ENCODE assay signal across 14 cellular contexts in the genomic region with DNA sequence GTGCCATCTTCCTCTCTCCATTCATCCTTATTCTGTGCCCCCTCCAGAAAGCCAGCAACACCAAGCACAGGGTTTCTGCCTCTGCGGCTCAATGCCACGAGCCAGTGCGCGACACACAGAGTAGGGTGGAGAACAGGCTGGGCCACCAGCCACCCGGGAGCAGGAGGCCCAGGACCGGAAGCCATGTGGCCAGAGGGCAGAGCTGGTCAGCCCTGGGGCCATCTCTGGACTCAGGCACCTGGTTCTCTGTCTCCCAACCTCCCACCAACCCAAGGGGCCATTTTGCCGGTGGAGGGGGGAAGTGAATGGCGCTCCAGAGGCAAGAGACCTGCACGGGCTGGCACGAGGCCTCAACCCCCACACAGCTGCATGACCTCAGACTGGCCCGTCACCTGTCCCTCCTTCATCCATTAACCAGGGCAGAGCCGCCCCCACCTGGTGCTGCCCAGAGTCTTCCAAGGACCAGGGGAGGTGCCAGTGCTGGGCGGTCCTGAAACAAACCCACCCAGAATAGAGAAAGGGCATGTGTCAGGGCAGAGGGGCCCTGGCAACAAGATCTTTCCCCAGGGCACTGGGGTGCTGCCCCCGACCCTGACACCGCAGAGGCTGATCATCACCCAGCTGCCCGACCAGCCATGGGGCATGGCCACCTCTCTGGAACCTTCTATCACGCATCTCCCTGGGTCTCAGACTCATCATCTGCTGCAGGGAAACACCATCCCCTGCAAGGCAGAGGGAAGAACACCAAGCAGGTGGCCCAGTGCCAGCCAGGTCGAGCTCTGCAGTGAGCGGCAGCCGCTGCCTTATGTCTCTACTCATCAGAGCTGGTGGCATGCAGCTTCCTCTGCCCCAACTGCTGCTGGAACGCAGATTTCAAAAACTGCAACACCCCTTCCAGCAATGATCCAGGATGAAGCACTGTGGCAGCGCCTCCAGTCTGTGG. TPM values are rescaled to one million over a fixed set of nuclear protein-coding genes. Genes with fewer than 3 reads are reported as not detected.
A peak's percentile ranks its signal among the peaks of the same experiment; 100 is the strongest.
DNase-seq lines count a peak whose midpoint lies in the region; ATAC-seq, FAIRE-seq and TF ChIP-seq lines count a peak whose summit lies in the region.
"Had no signal": no experiment of that assay in that cellular context is flagged by ENCODE, and none has a peak within 500 bp of the region (broad histone marks: within the 10 kb centered on the region; RNA-seq: fewer than 3 reads in every experiment).

No MANE protein-coding gene starts in this region.

- H3K18ac ChIP-seq in trophoblast cell (ENCODE audit: low read length): no peak overlapping the region

- no CpG with 5 or more reads among the region's 22 CpGs for WGBS in trophoblast cell (ENCODE audit: extremely low coverage, insufficient coverage, insufficient read length)

- H3K9ac ChIP-seq in trophoblast cell (ENCODE audit: low read length) (no peak overlapping the region), colonic mucosa (ENCODE audit: low read depth in 2 of 2, low read length in 2 of 2) (no peak overlapping the region)

- no peak overlapping the region for H2BK5ac ChIP-seq in trophoblast cell (ENCODE audit: low read depth, low read length, poor library complexity)

- intact Hi-C loops in colonic mucosa (cut with DNase I): no loop called here

- H2AFZ ChIP-seq in trophoblast cell (ENCODE audit: insufficient read depth, low read length, poor library complexity): no peak overlapping the region

- ATAC-seq in GM19324 (IDR thresholded peaks at IDR 0.05; ENCODE audit: low FRiP score, unreplicated experiment) (peak; percentile 7), HG03175 (IDR thresholded peaks at IDR 0.05; ENCODE audit: unreplicated experiment) (no peak)

- H3K9me3 Mint-ChIP-seq in T-helper 2 cell treated with Interferon-gamma antibody and Interleukin-4, amounts not matched to agents 5 μg/mL and 100 μg/mL, for 36 hours: no peaks in the 10 kb centered on the region
- H3K9me3 Mint-ChIP-seq: activated naive CD4-positive, alpha-beta T cell treated with anti-CD3 and anti-CD28 coated beads, Interleukin-2, amount 10 ng/mL, durations not matched to agents 7 days and 5 days had no signal

- H3K4me1 Mint-ChIP-seq in T-helper 2 cell treated with Interferon-gamma antibody and Interleukin-4, amounts not matched to agents 5 μg/mL and 100 μg/mL, for 36 hours (ENCODE audit: low read depth): no peaks in the 10 kb centered on the region
- H3K4me1 Mint-ChIP-seq: activated naive CD4-positive, alpha-beta T cell treated with anti-CD3 and anti-CD28 coated beads, Interleukin-2, amount 10 ng/mL, durations not matched to agents 7 days and 5 days had no signal

- H3K9me3 ChIP-seq in trophoblast cell (ENCODE audit: insufficient read depth, low read depth, low read length) (no peaks in the 10 kb centered on the region), colonic mucosa (no peaks in the 10 kb centered on the region)
- H3K9me3 ChIP-seq: HAP-1 had no signal

- no peak overlapping the region for H2AK5ac ChIP-seq in trophoblast cell (ENCODE audit: low read length)

- FAIRE-seq in HTR-8/SVneo (lab: Jason Lieb, UNC): no peak
- FAIRE-seq: keratinocyte had no signal

- no peaks in the 10 kb centered on the region for H3K27me3 Mint-ChIP-seq in T-helper 2 cell treated with Interferon-gamma antibody and Interleukin-4, amounts not matched to agents 5 μg/mL and 100 μg/mL, for 36 hours (ENCODE audit: low read depth)

- H3K36me3 ChIP-seq in trophoblast cell (ENCODE audit: control insufficient read depth in 1 of 2, insufficient read depth in 2 of 2, low read length in 2 of 2) (peaks cover 32 to 33% of the 10 kb centered on the region in 2 experiments), colonic mucosa (no peaks in the 10 kb centered on the region)
- H3K36me3 ChIP-seq: HAP-1 had no signal

- no peak overlapping the region for H3K14ac ChIP-seq in trophoblast cell (ENCODE audit: low read length)

- H3K27ac ChIP-seq in trophoblast cell (ENCODE audit: low read depth, low read length): no peak overlapping the region
- no peak overlapping the region for H3K27ac ChIP-seq in colonic mucosa

- peak overlapping the region; percentile 93 for H3K4ac ChIP-seq in trophoblast cell (ENCODE audit: low read depth, low read length)

- H3K4me1 ChIP-seq in trophoblast cell (ENCODE audit: control insufficient read depth in 1 of 2, insufficient read depth in 2 of 2, low read length in 2 of 2) (peaks cover 44 to 46% of the 10 kb centered on the region in 2 experiments), colonic mucosa (no peaks in the 10 kb centered on the region)
- H3K4me1 ChIP-seq: HAP-1 had no signal

- no peak overlapping the region for H2BK12ac ChIP-seq in trophoblast cell (ENCODE audit: low read length)

- H3K79me2 ChIP-seq in trophoblast cell (ENCODE audit: control insufficient read depth, insufficient read depth, low read length, poor library complexity): peaks cover 72% of the 10 kb centered on the region

- H3K4me3 ChIP-seq in epithelial cell of proximal tubule (ENCODE audit: low read depth, low read length) (peak overlapping the region; percentile 23), trophoblast cell (ENCODE audit: low read depth, low read length) (no peak overlapping the region), colonic mucosa (no peak overlapping the region)
- H3K4me3 ChIP-seq: HAP-1 had no signal

- TF ChIP-seq CTCF in epithelial cell of proximal tubule (conservative IDR thresholded peaks at IDR 0.05; ENCODE audit: low read depth, low read length) (no peak), colonic mucosa (IDR thresholded peaks at IDR 0.05) (no peak)

- no peak overlapping the region for H4K8ac ChIP-seq in trophoblast cell (ENCODE audit: low read depth, low read length)

- no peak overlapping the region for H3K23ac ChIP-seq in trophoblast cell (ENCODE audit: low read length)

- DNase-seq in NCI-H2171 (lab: John Stamatoyannopoulos, UW) (peak; percentile 85), epithelial cell of proximal tubule (ENCODE audit: low read depth) (no peak), trophoblast cell (peak in 1 of 2 donors; percentile 50), colonic mucosa (no peak), HTR-8/SVneo (ENCODE audit: insufficient read length, low spot score) (no peak)
- no peak for DNase-seq in T-helper 2 cell treated with Interferon-gamma antibody and Interleukin-4, amounts not matched to agents 5 μg/mL and 100 μg/mL, for 36 hours (ENCODE audit: low spot score)
- DNase-seq: activated CD4-positive, alpha-beta T cell treated with anti-CD3 and anti-CD28 coated beads for 48 hours; activated naive CD4-positive, alpha-beta T cell treated with anti-CD3 and anti-CD28 coated beads, Interleukin-2, amount 10 ng/mL, durations not matched to agents 7 days and 5 days; erythroblast; NCI-H1436 treated with DMSO at 0.1 percent for 48 hours had no signal

- no peaks in the 10 kb centered on the region for H3K27me3 ChIP-seq in trophoblast cell (ENCODE audit: insufficient read depth, low read length)
- no peaks in the 10 kb centered on the region for H3K27me3 ChIP-seq in colonic mucosa

- H3K4me2 ChIP-seq in trophoblast cell (ENCODE audit: low read length): no peak overlapping the region

- peaks cover 1% of the 10 kb centered on the region for H3K79me1 ChIP-seq in trophoblast cell (ENCODE audit: low read length)

- H4K91ac ChIP-seq in trophoblast cell (ENCODE audit: low read depth, low read length): no peak overlapping the region

- H3K36me3 Mint-ChIP-seq in T-helper 2 cell treated with Interferon-gamma antibody and Interleukin-4, amounts not matched to agents 5 μg/mL and 100 μg/mL, for 36 hours (ENCODE audit: low read depth): no peaks in the 10 kb centered on the region
- H3K36me3 Mint-ChIP-seq: activated naive CD4-positive, alpha-beta T cell treated with anti-CD3 and anti-CD28 coated beads, Interleukin-2, amount 10 ng/mL, durations not matched to agents 7 days and 5 days had no signal

- no peak overlapping the region for H3K27ac Mint-ChIP-seq in T-helper 2 cell treated with Interferon-gamma antibody and Interleukin-4, amounts not matched to agents 5 μg/mL and 100 μg/mL, for 36 hours

- no peak overlapping the region for H3K4me3 Mint-ChIP-seq in T-helper 2 cell treated with Interferon-gamma antibody and Interleukin-4, amounts not matched to agents 5 μg/mL and 100 μg/mL, for 36 hours
- H3K4me3 Mint-ChIP-seq: activated naive CD4-positive, alpha-beta T cell treated with anti-CD3 and anti-CD28 coated beads, Interleukin-2, amount 10 ng/mL, durations not matched to agents 7 days and 5 days had no signal

- H2BK120ac ChIP-seq in trophoblast cell (ENCODE audit: insufficient read depth, low read length, poor library complexity): no peak overlapping the region

- H4K12ac ChIP-seq in trophoblast cell (ENCODE audit: low read depth, low read length): no peak overlapping the region

RNA-seq across cellular contexts. Expression of gene VAV2, which starts 11.9 kb away (rescaled TPM):
- total RNA-seq in epithelial cell of proximal tubule (18.5 and 18.7 TPM in 2 replicates), colonic mucosa (10 to 100 TPM; 30.7 to 45.1 TPM)
- 54.6 and 55.9 TPM in 2 replicates for polyA plus RNA-seq in trophoblast cell (2013)

RNA-seq across cellular contexts. Expression of gene BRD3OS, which starts 45.1 kb away (rescaled TPM):
- total RNA-seq in epithelial cell of proximal tubule (14.1 and 22.7 TPM in 2 replicates), colonic mucosa (1 to 10 TPM; 5.2 to 6.9 TPM)
- polyA plus RNA-seq in trophoblast cell (2013): 7.4 and 8.4 TPM in 2 replicates
